In the genomic region with DNA sequence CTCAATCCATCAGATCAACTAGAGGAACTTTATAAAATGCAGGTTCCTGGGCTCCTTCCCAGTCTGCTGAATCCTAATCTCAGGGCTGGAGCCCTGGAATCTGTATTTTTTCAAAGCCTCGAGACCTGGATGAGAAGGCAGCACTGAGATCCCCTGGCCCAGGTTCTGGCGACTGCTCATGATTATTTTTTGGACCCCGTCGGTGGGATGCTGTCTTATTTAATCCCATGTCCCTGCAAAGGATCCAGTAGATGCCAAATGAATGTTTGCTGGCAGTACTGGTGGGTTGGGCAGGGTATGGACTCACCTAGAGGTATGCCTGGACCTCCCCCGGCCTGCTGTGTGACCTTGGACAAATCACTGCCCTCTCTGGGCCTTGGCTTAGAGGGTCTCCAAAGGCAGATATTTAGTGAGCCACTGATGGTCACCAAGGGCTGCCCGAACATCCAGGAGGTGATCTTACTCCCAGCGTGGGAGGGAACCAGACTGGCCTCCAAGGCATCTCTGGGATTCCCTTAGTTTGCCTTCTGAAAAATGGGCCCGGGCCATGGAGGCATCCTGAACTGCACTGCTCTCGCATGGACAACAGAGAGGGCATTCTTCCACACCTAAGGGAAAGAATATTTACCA, we compare ENCODE assay signal across 11 cellular contexts.
A peak's percentile ranks its signal among the peaks of the same experiment; 100 is the strongest.
DNase-seq lines count a peak whose midpoint lies in the region; ATAC-seq and TF ChIP-seq lines count a peak whose summit lies in the region.
"Had no signal": no experiment of that assay in that cellular context is flagged by ENCODE, and none has a peak within 500 bp of the region (broad histone marks: within the 10 kb centered on the region; RNA-seq: fewer than 3 reads in every experiment).

No MANE protein-coding gene starts in this region.

- H3K4me1 Mint-ChIP-seq in CD14-positive monocyte, result peaks cover 73% of the 10 kb centered on the region
- H3K4me1 Mint-ChIP-seq in activated T-helper 1 cell treated with anti-CD3 and anti-CD28 coated beads, Interleukin-12 subunit alpha, Interleukin-12 subunit beta, Interleukin-2, Interleukin-4 antibody, amounts not matched to agents 30 ng/mL and 10 ng/mL and 1 ng/mL, durations not matched to agents 14 hours and 24 hours and 36 hours (ENCODE audit: low read depth), result peaks cover 90% of the 10 kb centered on the region

- no peak overlapping the region for H3K4me3 ChIP-seq in IMR-90 (ENCODE audit: insufficient read depth, low read depth, low read length)
- H3K4me3 ChIP-seq in mesenchymal stem cell (ENCODE audit: insufficient read depth in 1 of 2, low read depth in 1 of 2, low read length in 2 of 2), result no peak overlapping the region

- TF ChIP-seq CTCF in CD14-positive monocyte (IDR thresholded peaks at IDR 0.05), result no peak
- TF ChIP-seq CTCF in IMR-90 (conservative IDR thresholded peaks at IDR 0.05; ENCODE audit: low read depth, low read length), result no peak

- H3K4me1 ChIP-seq in IMR-90 (ENCODE audit: control insufficient read depth, insufficient read depth, low read length), result peaks cover 22% of the 10 kb centered on the region
- peaks cover 32% of the 10 kb centered on the region for H3K4me1 ChIP-seq in mesenchymal stem cell (ENCODE audit: control insufficient read depth, insufficient read depth, low read depth, low read length)

- H3K4me3 Mint-ChIP-seq in CD14-positive monocyte, result peak overlapping the region in 1 of 2 donors; percentile 37
- H3K4me3 Mint-ChIP-seq in activated T-helper 1 cell treated with anti-CD3 and anti-CD28 coated beads, Interleukin-12 subunit alpha, Interleukin-12 subunit beta, Interleukin-2, Interleukin-4 antibody, amounts not matched to agents 30 ng/mL and 10 ng/mL and 1 ng/mL, durations not matched to agents 14 hours and 24 hours and 36 hours, result no peak overlapping the region

- no peak overlapping the region for H2AK9ac ChIP-seq in IMR-90 (replicated peaks; ENCODE audit: low read depth, low read length, poor library complexity)

- peak overlapping the region; percentile 97 to 99 (median 98) for H3K27ac Mint-ChIP-seq in CD14-positive monocyte
- peak overlapping the region; percentile 82 for H3K27ac Mint-ChIP-seq in activated T-helper 1 cell treated with anti-CD3 and anti-CD28 coated beads, Interleukin-12 subunit alpha, Interleukin-12 subunit beta, Interleukin-2, Interleukin-4 antibody, amounts not matched to agents 30 ng/mL and 10 ng/mL and 1 ng/mL, durations not matched to agents 14 hours and 24 hours and 36 hours

- peak overlapping the region; percentile 51 for H4K5ac ChIP-seq in IMR-90 (ENCODE audit: low read depth, low read length)

- peak overlapping the region; percentile 86 for H3K4ac ChIP-seq in IMR-90 (ENCODE audit: low read depth, low read length)
- H3K4ac ChIP-seq in mesenchymal stem cell (ENCODE audit: low read depth in 1 of 2, low read length in 2 of 2), result peak overlapping the region; percentile 42 to 72

- no peaks in the 10 kb centered on the region for H3K9me3 Mint-ChIP-seq in CD14-positive monocyte
- H3K9me3 Mint-ChIP-seq in activated T-helper 1 cell treated with anti-CD3 and anti-CD28 coated beads, Interleukin-12 subunit alpha, Interleukin-12 subunit beta, Interleukin-2, Interleukin-4 antibody, amounts not matched to agents 30 ng/mL and 10 ng/mL and 1 ng/mL, durations not matched to agents 14 hours and 24 hours and 36 hours, result no peaks in the 10 kb centered on the region

- peaks cover 3 to 12% of the 10 kb centered on the region in 2 donors for H3K36me3 Mint-ChIP-seq in CD14-positive monocyte
- no peaks in the 10 kb centered on the region for H3K36me3 Mint-ChIP-seq in activated T-helper 1 cell treated with anti-CD3 and anti-CD28 coated beads, Interleukin-12 subunit alpha, Interleukin-12 subunit beta, Interleukin-2, Interleukin-4 antibody, amounts not matched to agents 30 ng/mL and 10 ng/mL and 1 ng/mL, durations not matched to agents 14 hours and 24 hours and 36 hours (ENCODE audit: low read depth)

- no peak for ATAC-seq in IMR-90 (ENCODE audit: low read depth)
- no peak for ATAC-seq in HG02571 (IDR thresholded peaks at IDR 0.05; ENCODE audit: unreplicated experiment)
- ATAC-seq in activated CD4-positive, CD25-positive, alpha-beta regulatory T cell treated with anti-CD3 and anti-CD28 coated beads, Interleukin-2, amount 50 U/mL, for 24 hours, result no peak

- peak overlapping the region; percentile 65 to 73; a peak in 3 of 4 replicates for H4K8ac ChIP-seq in IMR-90 (ENCODE audit: low read depth in 2 of 2, low read length in 2 of 2)
- H4K8ac ChIP-seq in mesenchymal stem cell (ENCODE audit: low read length), result no peak overlapping the region

- in situ Hi-C loops in IMR-90 (cut with MboI; ENCODE audit: low sequenced_read_pairs), result no loop called here

- peaks cover 26% of the 10 kb centered on the region for H3K9me1 ChIP-seq in IMR-90 (ENCODE audit: insufficient read depth, low read length)

- H3K4me2 ChIP-seq in IMR-90 (ENCODE audit: low read depth, low read length) (no peak overlapping the region), mesenchymal stem cell (ENCODE audit: low read length, poor library complexity, severe bottlenecking) (no peak overlapping the region)

- peak overlapping the region; percentile 48 for H3K27ac ChIP-seq in IMR-90 (ENCODE audit: insufficient read depth, low read length)
- no peak overlapping the region for H3K27ac ChIP-seq in mesenchymal stem cell (ENCODE audit: low read length, poor library complexity, severe bottlenecking)

- intact Hi-C loops in CD14-positive monocyte (cut with micrococcal nuclease) (loop anchor here (1.0 to 5.0 kb wide), 4 partner anchors 9 to 55 kb away; no protein-coding TSS in a partner anchor), IMR-90 (cut with micrococcal nuclease) (no loop called here)
- intact Hi-C loops in activated T-helper 1 cell treated with anti-CD3 and anti-CD28 coated beads, Interleukin-12 subunit alpha, Interleukin-12 subunit beta, Interleukin-2, Interleukin-4 antibody, amounts not matched to agents 30 ng/mL and 10 ng/mL and 1 ng/mL, durations not matched to agents 14 hours and 24 hours and 36 hours (cut with micrococcal nuclease), result loop anchor here (1.0 to 2.0 kb wide), 6 partner anchors 9 to 277 kb away; partner anchors contain the start of gene CLIC4

- peaks cover 14 to 35% (median 23%) of the 10 kb centered on the region in 3 donors for H3K27me3 Mint-ChIP-seq in CD14-positive monocyte (ENCODE audit: low read depth in 3 of 3)
- no peaks in the 10 kb centered on the region for H3K27me3 Mint-ChIP-seq in activated T-helper 1 cell treated with anti-CD3 and anti-CD28 coated beads, Interleukin-12 subunit alpha, Interleukin-12 subunit beta, Interleukin-2, Interleukin-4 antibody, amounts not matched to agents 30 ng/mL and 10 ng/mL and 1 ng/mL, durations not matched to agents 14 hours and 24 hours and 36 hours (ENCODE audit: insufficient read depth)

- TF ChIP-seq RAD21 in IMR-90 (IDR thresholded peaks at IDR 0.05; ENCODE audit: low read length), result no peak

- 58% methylated on average over 2 of the region's 9 CpGs; no CpG with 5 or more reads in 1 of the 2 experiments for WGBS in IMR-90 (ENCODE audit: extremely low coverage in 2 of 2, insufficient read length in 1 of 2), 2 experiments
- 87% methylated on average over 9 of the region's 9 CpGs for WGBS in mesenchymal stem cell

- H3K9ac ChIP-seq in IMR-90 (ENCODE audit: low read depth, low read length), result no peak overlapping the region
- no peak overlapping the region for H3K9ac ChIP-seq in mesenchymal stem cell (ENCODE audit: low read length)

- no peaks in the 10 kb centered on the region for H3K36me3 ChIP-seq in IMR-90 (ENCODE audit: control insufficient read depth, insufficient read depth, low read length)
- no peaks in the 10 kb centered on the region for H3K36me3 ChIP-seq in mesenchymal stem cell (ENCODE audit: control insufficient read depth in 1 of 2, insufficient read depth in 2 of 2, low read depth in 1 of 2, low read length in 2 of 2)

- H3K27me3 ChIP-seq in IMR-90 (ENCODE audit: control insufficient read depth, insufficient read depth, low read length) (no peaks in the 10 kb centered on the region), mesenchymal stem cell (ENCODE audit: control insufficient read depth in 1 of 2, insufficient read depth in 1 of 2, low read length in 2 of 2) (peaks cover 0 to 47% of the 10 kb centered on the region in 2 experiments)

- peak overlapping the region; percentile 4 for H3K18ac ChIP-seq in IMR-90 (ENCODE audit: low read depth, low read length)
- peak overlapping the region; percentile 50 to 71 for H3K18ac ChIP-seq in mesenchymal stem cell (ENCODE audit: low read depth in 1 of 2, low read length in 2 of 2)

- DNase-seq in CD14-positive monocyte (ENCODE audit: low spot score) (no peak), IMR-90 (no peak), mesenchymal stem cell (no peak), DMS53 (lab: John Stamatoyannopoulos, UW) (no peak), nucleus accumbens (lab: John Stamatoyannopoulos, UW) (no peak)
- no peak for DNase-seq in activated T-helper 1 cell treated with anti-CD3 and anti-CD28 coated beads, Interleukin-12 subunit alpha, Interleukin-12 subunit beta, Interleukin-2, Interleukin-4 antibody, amounts not matched to agents 30 ng/mL and 10 ng/mL and 1 ng/mL, durations not matched to agents 14 hours and 24 hours and 36 hours (ENCODE audit: low spot score)
- DNase-seq: COR-L47, NCI-H2171, SHP77 treated with DMSO at 0.1 percent for 48 hours had no signal

- H2BK5ac ChIP-seq in IMR-90 (ENCODE audit: low read depth, low read length, poor library complexity, severe bottlenecking) (peak overlapping the region; percentile 61), mesenchymal stem cell (ENCODE audit: low read depth, low read length, poor library complexity, severe bottlenecking) (no peak overlapping the region)

- peak overlapping the region; percentile 87; the same call in 2 of the 3 replicates for H2BK15ac ChIP-seq in IMR-90 (ENCODE audit: low read depth, low read length)
- no peak overlapping the region for H2BK15ac ChIP-seq in mesenchymal stem cell (ENCODE audit: low read depth, poor library complexity, severe bottlenecking)

- CTCF ChIA-PET in IMR-90 (lab: Yijun Ruan, JAX), result no interaction called here

- no peaks in the 10 kb centered on the region; the same call in 1 of the 2 replicates for H4K20me1 ChIP-seq in IMR-90 (ENCODE audit: insufficient read depth, low read length)

- no peak overlapping the region; the same call in 1 of the 2 replicates for H3K56ac ChIP-seq in IMR-90 (ENCODE audit: extremely low read depth, insufficient read depth, low read length)

- H2BK20ac ChIP-seq in IMR-90 (ENCODE audit: low read depth, low read length), result peak overlapping the region; percentile 95

- H3K23ac ChIP-seq in IMR-90 (ENCODE audit: low read depth, low read length), result peak overlapping the region; percentile 45
- no peak overlapping the region for H3K23ac ChIP-seq in mesenchymal stem cell (ENCODE audit: low read length in 2 of 2)

- H3K79me1 ChIP-seq in IMR-90 (ENCODE audit: low read depth in 1 of 2, low read length in 2 of 2), result peaks cover 0 to 4% of the 10 kb centered on the region in 2 experiments; a peak in 1 of 4 replicates
- no peaks in the 10 kb centered on the region for H3K79me1 ChIP-seq in mesenchymal stem cell (replicated peaks; ENCODE audit: low read length, poor library complexity, severe bottlenecking)

- POLR2A ChIA-PET in IMR-90 (lab: Charles Lee; ENCODE audit: unreplicated experiment), result no interaction called here

- H2BK120ac ChIP-seq in IMR-90 (ENCODE audit: low read depth, low read length) (peak overlapping the region; percentile 97), mesenchymal stem cell (ENCODE audit: low read depth, low read length) (peak overlapping the region; percentile 9)

- H3K14ac ChIP-seq in IMR-90 (replicated peaks; ENCODE audit: low read depth, low read length), result peak overlapping the region; percentile 85
- peak overlapping the region in 1 of 2 experiments; percentile 28 for H3K14ac ChIP-seq in mesenchymal stem cell (ENCODE audit: low read length in 2 of 2)

- no peak for TF ChIP-seq POLR2A in IMR-90 (IDR thresholded peaks at IDR 0.05; ENCODE audit: low read depth, low read length)

- dilution Hi-C loops in IMR-90 (cut with HindIII; ENCODE audit: low sequenced_read_pairs, unreplicated experiment), result no loop called here

- H2AFZ ChIP-seq in IMR-90 (replicated peaks; ENCODE audit: low read length, poor library complexity) (peak overlapping the region; percentile 40), mesenchymal stem cell (ENCODE audit: low read depth, low read length) (no peak overlapping the region)

- peak overlapping the region; percentile 96 for H2AK5ac ChIP-seq in IMR-90 (ENCODE audit: low read depth, low read length)
- H2AK5ac ChIP-seq in mesenchymal stem cell (ENCODE audit: low read length, severe bottlenecking), result peak overlapping the region; percentile 37

- H4K91ac ChIP-seq in IMR-90 (ENCODE audit: insufficient read depth, low read depth, low read length), result peak overlapping the region; percentile 94
- peak overlapping the region; percentile 14 for H4K91ac ChIP-seq in mesenchymal stem cell (ENCODE audit: low read length)

- BruUV-seq in IMR-90 (replicated peaks; lab: Mats Ljungman, UMichigan), result no TSS peak

- H3K9me3 ChIP-seq in IMR-90 (ENCODE audit: control insufficient read depth, insufficient read depth, low read length) (no peaks in the 10 kb centered on the region), mesenchymal stem cell (ENCODE audit: control insufficient read depth, low read length) (no peaks in the 10 kb centered on the region)

- peak overlapping the region; percentile 80 to 86 for H2BK12ac ChIP-seq in mesenchymal stem cell (ENCODE audit: low read length in 2 of 2)
